In the genomic region with DNA sequence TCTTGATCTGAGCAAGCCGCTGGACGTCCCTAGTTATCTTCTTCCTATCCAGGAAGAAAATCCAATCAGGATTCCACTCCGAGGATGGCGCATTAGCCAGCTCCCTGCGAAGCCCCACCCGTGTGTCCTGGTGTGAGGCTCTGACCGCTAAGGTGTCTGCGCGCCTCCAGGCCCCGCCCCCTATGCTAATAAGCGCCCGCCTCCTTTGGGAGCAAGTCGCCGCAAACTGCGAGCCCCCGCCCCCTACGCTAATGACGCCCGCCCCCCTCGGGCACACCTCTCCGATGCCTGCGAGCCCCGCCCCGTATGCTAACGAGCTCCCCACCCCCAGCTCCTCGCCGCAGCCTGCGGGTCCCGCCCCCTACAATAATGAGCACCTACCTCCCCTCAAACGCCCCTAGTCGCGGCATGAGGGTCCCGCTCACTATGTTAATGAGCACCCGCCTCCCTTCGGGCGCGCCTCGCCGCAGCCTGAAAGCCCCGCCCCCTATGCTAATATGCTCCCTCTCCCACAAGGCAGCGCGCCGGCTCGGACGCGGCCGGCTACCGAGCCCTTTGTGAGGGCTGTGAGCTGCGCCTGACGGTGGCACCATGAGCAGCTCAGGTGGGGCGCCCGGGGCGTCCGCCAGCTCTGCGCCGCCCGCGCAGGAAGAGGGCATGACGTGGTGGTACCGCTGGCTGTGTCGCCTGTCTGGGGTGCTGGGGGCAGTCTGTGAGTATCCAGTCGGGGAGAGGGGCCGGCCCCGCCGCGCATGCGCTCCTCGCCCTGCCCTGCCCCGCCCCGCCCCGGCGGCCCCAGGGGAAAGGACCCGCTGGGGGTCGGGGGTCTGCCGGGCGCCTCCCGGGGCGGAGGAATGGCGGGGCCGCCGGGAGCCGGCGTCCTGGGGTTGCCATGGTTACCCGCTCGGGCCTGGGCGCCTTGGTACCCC, we compare ENCODE assay signal across 1 cellular context.
A peak's percentile ranks its signal among the peaks of the same experiment; 100 is the strongest.
TF ChIP-seq lines count a peak whose summit lies in the region.

A gene (plus strand): TSS at position 503 of the 929 bp plus-strand sequence. CDS start 89 bp downstream, at position 592.

TF ChIP-seq in HepG2, 621 proteins besides CTCF, POLR2A, EP300 and RAD21 (continued from another document and continues in another):
- 0 out of 2 replicates have a peak, but pooled peaks have one; percentile 2 for TF ChIP-seq FOXJ3 (CRISPR knock-in tag; IDR thresholded peaks at IDR 0.05; ENCODE audit: borderline replicate concordance)
- TF ChIP-seq, protein P1, sequence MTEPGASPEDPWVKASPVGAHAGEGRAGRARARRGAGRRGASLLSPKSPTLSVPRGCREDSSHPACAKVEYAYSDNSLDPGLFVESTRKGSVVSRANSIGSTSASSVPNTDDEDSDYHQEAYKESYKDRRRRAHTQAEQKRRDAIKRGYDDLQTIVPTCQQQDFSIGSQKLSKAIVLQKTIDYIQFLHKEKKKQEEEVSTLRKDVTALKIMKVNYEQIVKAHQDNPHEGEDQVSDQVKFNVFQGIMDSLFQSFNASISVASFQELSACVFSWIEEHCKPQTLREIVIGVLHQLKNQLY (CRISPR knock-in tag; IDR thresholded peaks at IDR 0.05), result 0 out of 2 replicates have a peak, but pooled peaks have one; percentile 39
- TF ChIP-seq, protein P2, sequence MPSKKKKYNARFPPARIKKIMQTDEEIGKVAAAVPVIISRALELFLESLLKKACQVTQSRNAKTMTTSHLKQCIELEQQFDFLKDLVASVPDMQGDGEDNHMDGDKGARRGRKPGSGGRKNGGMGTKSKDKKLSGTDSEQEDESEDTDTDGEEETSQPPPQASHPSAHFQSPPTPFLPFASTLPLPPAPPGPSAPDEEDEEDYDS (CRISPR knock-in tag; IDR thresholded peaks at IDR 0.05), result peak; percentile 56; the same call in 1 of the 2 replicates
- peak; percentile 46; the same call in 1 of the 2 replicates for TF ChIP-seq ZFP90 (CRISPR knock-in tag; IDR thresholded peaks at IDR 0.05; ENCODE audit: borderline replicate concordance)
- no peak for TF ChIP-seq ZNF883 (CRISPR knock-in tag; IDR thresholded peaks at IDR 0.05; ENCODE audit: not compliant biosample characterization)
- peak; percentile 58 for TF ChIP-seq SRSF1 (optimal IDR thresholded peaks at IDR 0.05; ENCODE audit: low read depth, low read length)
- TF ChIP-seq, protein P3, sequence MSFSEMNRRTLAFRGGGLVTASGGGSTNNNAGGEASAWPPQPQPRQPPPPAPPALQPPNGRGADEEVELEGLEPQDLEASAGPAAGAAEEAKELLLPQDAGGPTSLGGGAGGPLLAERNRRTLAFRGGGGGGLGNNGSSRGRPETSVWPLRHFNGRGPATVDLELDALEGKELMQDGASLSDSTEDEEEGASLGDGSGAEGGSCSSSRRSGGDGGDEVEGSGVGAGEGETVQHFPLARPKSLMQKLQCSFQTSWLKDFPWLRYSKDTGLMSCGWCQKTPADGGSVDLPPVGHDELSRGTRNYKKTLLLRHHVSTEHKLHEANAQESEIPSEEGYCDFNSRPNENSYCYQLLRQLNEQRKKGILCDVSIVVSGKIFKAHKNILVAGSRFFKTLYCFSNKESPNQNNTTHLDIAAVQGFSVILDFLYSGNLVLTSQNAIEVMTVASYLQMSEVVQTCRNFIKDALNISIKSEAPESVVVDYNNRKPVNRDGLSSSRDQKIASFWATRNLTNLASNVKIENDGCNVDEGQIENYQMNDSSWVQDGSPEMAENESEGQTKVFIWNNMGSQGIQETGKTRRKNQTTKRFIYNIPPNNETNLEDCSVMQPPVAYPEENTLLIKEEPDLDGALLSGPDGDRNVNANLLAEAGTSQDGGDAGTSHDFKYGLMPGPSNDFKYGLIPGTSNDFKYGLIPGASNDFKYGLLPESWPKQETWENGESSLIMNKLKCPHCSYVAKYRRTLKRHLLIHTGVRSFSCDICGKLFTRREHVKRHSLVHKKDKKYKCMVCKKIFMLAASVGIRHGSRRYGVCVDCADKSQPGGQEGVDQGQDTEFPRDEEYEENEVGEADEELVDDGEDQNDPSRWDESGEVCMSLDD (CRISPR knock-in tag; IDR thresholded peaks at IDR 0.05; ENCODE audit: borderline replicate concordance), result peak; percentile 57; the same call in 1 of the 2 replicates
- TF ChIP-seq ZMYM4 (CRISPR knock-in tag; IDR thresholded peaks at IDR 0.05), result no peak
- TF ChIP-seq YEATS4 (CRISPR knock-in tag; IDR thresholded peaks at IDR 0.05; ENCODE audit: borderline replicate concordance), result peak; percentile 20; the same call in 1 of the 2 replicates
- TF ChIP-seq TOPORS (CRISPR knock-in tag; IDR thresholded peaks at IDR 0.05), result 0 out of 2 replicates have a peak, but pooled peaks have one; percentile 20
- 0 out of 2 replicates have a peak, but pooled peaks have one; percentile 49 for TF ChIP-seq SMAD3 (CRISPR knock-in tag; IDR thresholded peaks at IDR 0.05)
- TF ChIP-seq, protein P4, sequence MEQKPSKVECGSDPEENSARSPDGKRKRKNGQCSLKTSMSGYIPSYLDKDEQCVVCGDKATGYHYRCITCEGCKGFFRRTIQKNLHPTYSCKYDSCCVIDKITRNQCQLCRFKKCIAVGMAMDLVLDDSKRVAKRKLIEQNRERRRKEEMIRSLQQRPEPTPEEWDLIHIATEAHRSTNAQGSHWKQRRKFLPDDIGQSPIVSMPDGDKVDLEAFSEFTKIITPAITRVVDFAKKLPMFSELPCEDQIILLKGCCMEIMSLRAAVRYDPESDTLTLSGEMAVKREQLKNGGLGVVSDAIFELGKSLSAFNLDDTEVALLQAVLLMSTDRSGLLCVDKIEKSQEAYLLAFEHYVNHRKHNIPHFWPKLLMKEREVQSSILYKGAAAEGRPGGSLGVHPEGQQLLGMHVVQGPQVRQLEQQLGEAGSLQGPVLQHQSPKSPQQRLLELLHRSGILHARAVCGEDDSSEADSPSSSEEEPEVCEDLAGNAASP (CRISPR knock-in tag; IDR thresholded peaks at IDR 0.05; ENCODE audit: borderline replicate concordance), result peak; percentile 52; the same call in 1 of the 2 replicates
- TF ChIP-seq, protein P5, sequence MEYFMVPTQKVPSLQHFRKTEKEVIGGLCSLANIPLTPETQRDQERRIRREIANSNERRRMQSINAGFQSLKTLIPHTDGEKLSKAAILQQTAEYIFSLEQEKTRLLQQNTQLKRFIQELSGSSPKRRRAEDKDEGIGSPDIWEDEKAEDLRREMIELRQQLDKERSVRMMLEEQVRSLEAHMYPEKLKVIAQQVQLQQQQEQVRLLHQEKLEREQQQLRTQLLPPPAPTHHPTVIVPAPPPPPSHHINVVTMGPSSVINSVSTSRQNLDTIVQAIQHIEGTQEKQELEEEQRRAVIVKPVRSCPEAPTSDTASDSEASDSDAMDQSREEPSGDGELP (IDR thresholded peaks at IDR 0.05; ENCODE audit: borderline replicate concordance, low read depth), result peak; percentile 23; the same call in 1 of the 2 replicates
- peak; percentile 61 for TF ChIP-seq AGO1 (IDR thresholded peaks at IDR 0.05; ENCODE audit: low read depth, low read length, poor library complexity, severe bottlenecking)
- peak; percentile 87 for TF ChIP-seq SP4 (CRISPR knock-in tag; IDR thresholded peaks at IDR 0.05)
- no peak for TF ChIP-seq ZNF180 (CRISPR knock-in tag; IDR thresholded peaks at IDR 0.05; ENCODE audit: borderline replicate concordance, low read depth)
- no peak for TF ChIP-seq ZSCAN30 (CRISPR knock-in tag; IDR thresholded peaks at IDR 0.05)
- peak; percentile 50; the same call in 1 of the 2 replicates for TF ChIP-seq ZNF773 (CRISPR knock-in tag; IDR thresholded peaks at IDR 0.05; ENCODE audit: borderline replicate concordance)
- peak; percentile 58; the same call in 1 of the 2 replicates for TF ChIP-seq MAZ (IDR thresholded peaks at IDR 0.05; ENCODE audit: borderline replicate concordance, low read depth, low read length)
- no peak; the same call in 1 of the 2 replicates for TF ChIP-seq MAZ (CRISPR knock-in tag; IDR thresholded peaks at IDR 0.05; ENCODE audit: low read depth)
- no peak for TF ChIP-seq ZNF326 (CRISPR knock-in tag; IDR thresholded peaks at IDR 0.05; ENCODE audit: borderline replicate concordance)
- TF ChIP-seq SSRP1 (CRISPR knock-in tag; IDR thresholded peaks at IDR 0.05), result no peak
- TF ChIP-seq, protein P6, sequence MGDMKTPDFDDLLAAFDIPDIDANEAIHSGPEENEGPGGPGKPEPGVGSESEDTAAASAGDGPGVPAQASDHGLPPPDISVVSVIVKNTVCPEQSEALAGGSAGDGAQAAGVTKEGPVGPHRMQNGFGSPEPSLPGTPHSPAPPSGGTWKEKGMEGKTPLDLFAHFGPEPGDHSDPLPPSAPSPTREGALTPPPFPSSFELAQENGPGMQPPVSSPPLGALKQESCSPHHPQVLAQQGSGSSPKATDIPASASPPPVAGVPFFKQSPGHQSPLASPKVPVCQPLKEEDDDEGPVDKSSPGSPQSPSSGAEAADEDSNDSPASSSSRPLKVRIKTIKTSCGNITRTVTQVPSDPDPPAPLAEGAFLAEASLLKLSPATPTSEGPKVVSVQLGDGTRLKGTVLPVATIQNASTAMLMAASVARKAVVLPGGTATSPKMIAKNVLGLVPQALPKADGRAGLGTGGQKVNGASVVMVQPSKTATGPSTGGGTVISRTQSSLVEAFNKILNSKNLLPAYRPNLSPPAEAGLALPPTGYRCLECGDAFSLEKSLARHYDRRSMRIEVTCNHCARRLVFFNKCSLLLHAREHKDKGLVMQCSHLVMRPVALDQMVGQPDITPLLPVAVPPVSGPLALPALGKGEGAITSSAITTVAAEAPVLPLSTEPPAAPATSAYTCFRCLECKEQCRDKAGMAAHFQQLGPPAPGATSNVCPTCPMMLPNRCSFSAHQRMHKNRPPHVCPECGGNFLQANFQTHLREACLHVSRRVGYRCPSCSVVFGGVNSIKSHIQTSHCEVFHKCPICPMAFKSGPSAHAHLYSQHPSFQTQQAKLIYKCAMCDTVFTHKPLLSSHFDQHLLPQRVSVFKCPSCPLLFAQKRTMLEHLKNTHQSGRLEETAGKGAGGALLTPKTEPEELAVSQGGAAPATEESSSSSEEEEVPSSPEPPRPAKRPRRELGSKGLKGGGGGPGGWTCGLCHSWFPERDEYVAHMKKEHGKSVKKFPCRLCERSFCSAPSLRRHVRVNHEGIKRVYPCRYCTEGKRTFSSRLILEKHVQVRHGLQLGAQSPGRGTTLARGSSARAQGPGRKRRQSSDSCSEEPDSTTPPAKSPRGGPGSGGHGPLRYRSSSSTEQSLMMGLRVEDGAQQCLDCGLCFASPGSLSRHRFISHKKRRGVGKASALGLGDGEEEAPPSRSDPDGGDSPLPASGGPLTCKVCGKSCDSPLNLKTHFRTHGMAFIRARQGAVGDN (CRISPR knock-in tag; IDR thresholded peaks at IDR 0.05), result peak; percentile 18; the same call in 1 of the 2 replicates
- TF ChIP-seq, protein P7, sequence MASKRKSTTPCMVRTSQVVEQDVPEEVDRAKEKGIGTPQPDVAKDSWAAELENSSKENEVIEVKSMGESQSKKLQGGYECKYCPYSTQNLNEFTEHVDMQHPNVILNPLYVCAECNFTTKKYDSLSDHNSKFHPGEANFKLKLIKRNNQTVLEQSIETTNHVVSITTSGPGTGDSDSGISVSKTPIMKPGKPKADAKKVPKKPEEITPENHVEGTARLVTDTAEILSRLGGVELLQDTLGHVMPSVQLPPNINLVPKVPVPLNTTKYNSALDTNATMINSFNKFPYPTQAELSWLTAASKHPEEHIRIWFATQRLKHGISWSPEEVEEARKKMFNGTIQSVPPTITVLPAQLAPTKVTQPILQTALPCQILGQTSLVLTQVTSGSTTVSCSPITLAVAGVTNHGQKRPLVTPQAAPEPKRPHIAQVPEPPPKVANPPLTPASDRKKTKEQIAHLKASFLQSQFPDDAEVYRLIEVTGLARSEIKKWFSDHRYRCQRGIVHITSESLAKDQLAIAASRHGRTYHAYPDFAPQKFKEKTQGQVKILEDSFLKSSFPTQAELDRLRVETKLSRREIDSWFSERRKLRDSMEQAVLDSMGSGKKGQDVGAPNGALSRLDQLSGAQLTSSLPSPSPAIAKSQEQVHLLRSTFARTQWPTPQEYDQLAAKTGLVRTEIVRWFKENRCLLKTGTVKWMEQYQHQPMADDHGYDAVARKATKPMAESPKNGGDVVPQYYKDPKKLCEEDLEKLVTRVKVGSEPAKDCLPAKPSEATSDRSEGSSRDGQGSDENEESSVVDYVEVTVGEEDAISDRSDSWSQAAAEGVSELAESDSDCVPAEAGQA (IDR thresholded peaks at IDR 0.05; ENCODE audit: low read depth), result no peak
- TF ChIP-seq, protein P7 (CRISPR knock-in tag; IDR thresholded peaks at IDR 0.05; ENCODE audit: borderline replicate concordance), result 0 out of 2 replicates have a peak, but pooled peaks have one; percentile 50
- TF ChIP-seq, protein P8, sequence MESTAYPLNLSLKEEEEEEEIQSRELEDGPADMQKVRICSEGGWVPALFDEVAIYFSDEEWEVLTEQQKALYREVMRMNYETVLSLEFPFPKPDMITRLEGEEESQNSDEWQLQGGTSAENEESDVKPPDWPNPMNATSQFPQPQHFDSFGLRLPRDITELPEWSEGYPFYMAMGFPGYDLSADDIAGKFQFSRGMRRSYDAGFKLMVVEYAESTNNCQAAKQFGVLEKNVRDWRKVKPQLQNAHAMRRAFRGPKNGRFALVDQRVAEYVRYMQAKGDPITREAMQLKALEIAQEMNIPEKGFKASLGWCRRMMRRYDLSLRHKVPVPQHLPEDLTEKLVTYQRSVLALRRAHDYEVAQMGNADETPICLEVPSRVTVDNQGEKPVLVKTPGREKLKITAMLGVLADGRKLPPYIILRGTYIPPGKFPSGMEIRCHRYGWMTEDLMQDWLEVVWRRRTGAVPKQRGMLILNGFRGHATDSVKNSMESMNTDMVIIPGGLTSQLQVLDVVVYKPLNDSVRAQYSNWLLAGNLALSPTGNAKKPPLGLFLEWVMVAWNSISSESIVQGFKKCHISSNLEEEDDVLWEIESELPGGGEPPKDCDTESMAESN (CRISPR knock-in tag; conservative IDR thresholded peaks at IDR 0.05), result peak; percentile 0; the same call in 1 of the 2 replicates
- peak; percentile 24; the same call in 1 of the 2 replicates for TF ChIP-seq NFYB (CRISPR knock-in tag; IDR thresholded peaks at IDR 0.05)
- peak; percentile 97 for TF ChIP-seq HNRNPLL (IDR thresholded peaks at IDR 0.05; ENCODE audit: low read depth, low read length, poor library complexity, severe bottlenecking)
- TF ChIP-seq EEA1 (CRISPR knock-in tag; IDR thresholded peaks at IDR 0.05; ENCODE audit: borderline replicate concordance), result 0 out of 2 replicates have a peak, but pooled peaks have one; percentile 53
- TF ChIP-seq, protein P9, sequence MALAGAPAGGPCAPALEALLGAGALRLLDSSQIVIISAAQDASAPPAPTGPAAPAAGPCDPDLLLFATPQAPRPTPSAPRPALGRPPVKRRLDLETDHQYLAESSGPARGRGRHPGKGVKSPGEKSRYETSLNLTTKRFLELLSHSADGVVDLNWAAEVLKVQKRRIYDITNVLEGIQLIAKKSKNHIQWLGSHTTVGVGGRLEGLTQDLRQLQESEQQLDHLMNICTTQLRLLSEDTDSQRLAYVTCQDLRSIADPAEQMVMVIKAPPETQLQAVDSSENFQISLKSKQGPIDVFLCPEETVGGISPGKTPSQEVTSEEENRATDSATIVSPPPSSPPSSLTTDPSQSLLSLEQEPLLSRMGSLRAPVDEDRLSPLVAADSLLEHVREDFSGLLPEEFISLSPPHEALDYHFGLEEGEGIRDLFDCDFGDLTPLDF (CRISPR knock-in tag; IDR thresholded peaks at IDR 0.05), result peak; percentile 24; the same call in 1 of the 2 replicates
